ENCODE assay signal across 1 cellular context in genomic region chr5:180083529-180084060, GRCh38.
A peak's percentile ranks its signal among the peaks of the same experiment; 100 is the strongest.
TF ChIP-seq lines count a peak whose summit lies in the region.

No MANE protein-coding gene starts in this region.

TF ChIP-seq in H1, 55 proteins besides CTCF, POLR2A, EP300 and RAD21:
- TF ChIP-seq, protein P1, sequence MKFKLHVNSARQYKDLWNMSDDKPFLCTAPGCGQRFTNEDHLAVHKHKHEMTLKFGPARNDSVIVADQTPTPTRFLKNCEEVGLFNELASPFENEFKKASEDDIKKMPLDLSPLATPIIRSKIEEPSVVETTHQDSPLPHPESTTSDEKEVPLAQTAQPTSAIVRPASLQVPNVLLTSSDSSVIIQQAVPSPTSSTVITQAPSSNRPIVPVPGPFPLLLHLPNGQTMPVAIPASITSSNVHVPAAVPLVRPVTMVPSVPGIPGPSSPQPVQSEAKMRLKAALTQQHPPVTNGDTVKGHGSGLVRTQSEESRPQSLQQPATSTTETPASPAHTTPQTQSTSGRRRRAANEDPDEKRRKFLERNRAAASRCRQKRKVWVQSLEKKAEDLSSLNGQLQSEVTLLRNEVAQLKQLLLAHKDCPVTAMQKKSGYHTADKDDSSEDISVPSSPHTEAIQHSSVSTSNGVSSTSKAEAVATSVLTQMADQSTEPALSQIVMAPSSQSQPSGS (IDR thresholded peaks at IDR 0.05; ENCODE audit: low read length), result 0 out of 2 replicates have a peak, but pooled peaks have one; percentile 0
- TF ChIP-seq EGR1 (IDR thresholded peaks at IDR 0.05; ENCODE audit: borderline replicate concordance, low read depth, low read length) (no peak), KDM1A (IDR thresholded peaks at IDR 0.05; ENCODE audit: borderline replicate concordance, low read length) (no peak), RBBP5 (IDR thresholded peaks at IDR 0.05; ENCODE audit: borderline replicate concordance, low read depth, low read length) (no peak), PHF8 (conservative IDR thresholded peaks at IDR 0.05; ENCODE audit: low read depth, low read length) (no peak), ASH2L (IDR thresholded peaks at IDR 0.05; ENCODE audit: low read length) (no peak), MAX (IDR thresholded peaks at IDR 0.05) (no peak), CHD2 (IDR thresholded peaks at IDR 0.05; ENCODE audit: low read length) (no peak), BCL11A (IDR thresholded peaks at IDR 0.05; ENCODE audit: low read depth in 2 of 2, low read length in 2 of 2) (no peak), SP4 (IDR thresholded peaks at IDR 0.05; ENCODE audit: low read length) (0 out of 2 replicates have a peak, but pooled peaks have one; percentile 0), CREB1 (IDR thresholded peaks at IDR 0.05) (no peak), SIN3A (conservative IDR thresholded peaks at IDR 0.05 in 1 of 2, IDR thresholded peaks at IDR 0.05 in 1 of 2; ENCODE audit: low read depth in 1 of 2, low read length in 2 of 2) (no peak), POLR2AphosphoS5 (IDR thresholded peaks at IDR 0.05; ENCODE audit: low read depth, low read length) (no peak), RXRA (IDR thresholded peaks at IDR 0.05; ENCODE audit: insufficient read depth, low read depth, low read length) (no peak), KDM5A (IDR thresholded peaks at IDR 0.05; ENCODE audit: low read length) (no peak), JUN (IDR thresholded peaks at IDR 0.05; ENCODE audit: low read depth, low read length) (no peak), SIX5 (IDR thresholded peaks at IDR 0.05; ENCODE audit: low read depth, low read length) (no peak), YY1 (IDR thresholded peaks at IDR 0.05; ENCODE audit: low read depth, low read length) (no peak), TBP (IDR thresholded peaks at IDR 0.05; ENCODE audit: low read depth, low read length) (no peak)
- TF ChIP-seq, protein P2, sequence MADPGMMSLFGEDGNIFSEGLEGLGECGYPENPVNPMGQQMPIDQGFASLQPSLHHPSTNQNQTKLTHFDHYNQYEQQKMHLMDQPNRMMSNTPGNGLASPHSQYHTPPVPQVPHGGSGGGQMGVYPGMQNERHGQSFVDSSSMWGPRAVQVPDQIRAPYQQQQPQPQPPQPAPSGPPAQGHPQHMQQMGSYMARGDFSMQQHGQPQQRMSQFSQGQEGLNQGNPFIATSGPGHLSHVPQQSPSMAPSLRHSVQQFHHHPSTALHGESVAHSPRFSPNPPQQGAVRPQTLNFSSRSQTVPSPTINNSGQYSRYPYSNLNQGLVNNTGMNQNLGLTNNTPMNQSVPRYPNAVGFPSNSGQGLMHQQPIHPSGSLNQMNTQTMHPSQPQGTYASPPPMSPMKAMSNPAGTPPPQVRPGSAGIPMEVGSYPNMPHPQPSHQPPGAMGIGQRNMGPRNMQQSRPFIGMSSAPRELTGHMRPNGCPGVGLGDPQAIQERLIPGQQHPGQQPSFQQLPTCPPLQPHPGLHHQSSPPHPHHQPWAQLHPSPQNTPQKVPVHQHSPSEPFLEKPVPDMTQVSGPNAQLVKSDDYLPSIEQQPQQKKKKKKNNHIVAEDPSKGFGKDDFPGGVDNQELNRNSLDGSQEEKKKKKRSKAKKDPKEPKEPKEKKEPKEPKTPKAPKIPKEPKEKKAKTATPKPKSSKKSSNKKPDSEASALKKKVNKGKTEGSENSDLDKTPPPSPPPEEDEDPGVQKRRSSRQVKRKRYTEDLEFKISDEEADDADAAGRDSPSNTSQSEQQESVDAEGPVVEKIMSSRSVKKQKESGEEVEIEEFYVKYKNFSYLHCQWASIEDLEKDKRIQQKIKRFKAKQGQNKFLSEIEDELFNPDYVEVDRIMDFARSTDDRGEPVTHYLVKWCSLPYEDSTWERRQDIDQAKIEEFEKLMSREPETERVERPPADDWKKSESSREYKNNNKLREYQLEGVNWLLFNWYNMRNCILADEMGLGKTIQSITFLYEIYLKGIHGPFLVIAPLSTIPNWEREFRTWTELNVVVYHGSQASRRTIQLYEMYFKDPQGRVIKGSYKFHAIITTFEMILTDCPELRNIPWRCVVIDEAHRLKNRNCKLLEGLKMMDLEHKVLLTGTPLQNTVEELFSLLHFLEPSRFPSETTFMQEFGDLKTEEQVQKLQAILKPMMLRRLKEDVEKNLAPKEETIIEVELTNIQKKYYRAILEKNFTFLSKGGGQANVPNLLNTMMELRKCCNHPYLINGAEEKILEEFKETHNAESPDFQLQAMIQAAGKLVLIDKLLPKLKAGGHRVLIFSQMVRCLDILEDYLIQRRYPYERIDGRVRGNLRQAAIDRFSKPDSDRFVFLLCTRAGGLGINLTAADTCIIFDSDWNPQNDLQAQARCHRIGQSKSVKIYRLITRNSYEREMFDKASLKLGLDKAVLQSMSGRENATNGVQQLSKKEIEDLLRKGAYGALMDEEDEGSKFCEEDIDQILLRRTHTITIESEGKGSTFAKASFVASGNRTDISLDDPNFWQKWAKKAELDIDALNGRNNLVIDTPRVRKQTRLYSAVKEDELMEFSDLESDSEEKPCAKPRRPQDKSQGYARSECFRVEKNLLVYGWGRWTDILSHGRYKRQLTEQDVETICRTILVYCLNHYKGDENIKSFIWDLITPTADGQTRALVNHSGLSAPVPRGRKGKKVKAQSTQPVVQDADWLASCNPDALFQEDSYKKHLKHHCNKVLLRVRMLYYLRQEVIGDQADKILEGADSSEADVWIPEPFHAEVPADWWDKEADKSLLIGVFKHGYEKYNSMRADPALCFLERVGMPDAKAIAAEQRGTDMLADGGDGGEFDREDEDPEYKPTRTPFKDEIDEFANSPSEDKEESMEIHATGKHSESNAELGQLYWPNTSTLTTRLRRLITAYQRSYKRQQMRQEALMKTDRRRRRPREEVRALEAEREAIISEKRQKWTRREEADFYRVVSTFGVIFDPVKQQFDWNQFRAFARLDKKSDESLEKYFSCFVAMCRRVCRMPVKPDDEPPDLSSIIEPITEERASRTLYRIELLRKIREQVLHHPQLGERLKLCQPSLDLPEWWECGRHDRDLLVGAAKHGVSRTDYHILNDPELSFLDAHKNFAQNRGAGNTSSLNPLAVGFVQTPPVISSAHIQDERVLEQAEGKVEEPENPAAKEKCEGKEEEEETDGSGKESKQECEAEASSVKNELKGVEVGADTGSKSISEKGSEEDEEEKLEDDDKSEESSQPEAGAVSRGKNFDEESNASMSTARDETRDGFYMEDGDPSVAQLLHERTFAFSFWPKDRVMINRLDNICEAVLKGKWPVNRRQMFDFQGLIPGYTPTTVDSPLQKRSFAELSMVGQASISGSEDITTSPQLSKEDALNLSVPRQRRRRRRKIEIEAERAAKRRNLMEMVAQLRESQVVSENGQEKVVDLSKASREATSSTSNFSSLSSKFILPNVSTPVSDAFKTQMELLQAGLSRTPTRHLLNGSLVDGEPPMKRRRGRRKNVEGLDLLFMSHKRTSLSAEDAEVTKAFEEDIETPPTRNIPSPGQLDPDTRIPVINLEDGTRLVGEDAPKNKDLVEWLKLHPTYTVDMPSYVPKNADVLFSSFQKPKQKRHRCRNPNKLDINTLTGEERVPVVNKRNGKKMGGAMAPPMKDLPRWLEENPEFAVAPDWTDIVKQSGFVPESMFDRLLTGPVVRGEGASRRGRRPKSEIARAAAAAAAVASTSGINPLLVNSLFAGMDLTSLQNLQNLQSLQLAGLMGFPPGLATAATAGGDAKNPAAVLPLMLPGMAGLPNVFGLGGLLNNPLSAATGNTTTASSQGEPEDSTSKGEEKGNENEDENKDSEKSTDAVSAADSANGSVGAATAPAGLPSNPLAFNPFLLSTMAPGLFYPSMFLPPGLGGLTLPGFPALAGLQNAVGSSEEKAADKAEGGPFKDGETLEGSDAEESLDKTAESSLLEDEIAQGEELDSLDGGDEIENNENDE (IDR thresholded peaks at IDR 0.05; ENCODE audit: insufficient replicate concordance, low read length), result peak; percentile 11
TF ChIP-seq in H1: peak in this region for 3.
